ENCODE assay signal across 14 cellular contexts in genomic region chr21:45617021-45617930, GRCh38. TPM values are rescaled to one million over a fixed set of nuclear protein-coding genes. Genes with fewer than 3 reads are reported as not detected.
DNase-seq lines count a peak whose midpoint lies in the region; ATAC-seq and TF ChIP-seq lines count a peak whose summit lies in the region.
"Had no signal": no experiment of that assay in that cellular context is flagged by ENCODE, and none has a peak within 500 bp of the region (broad histone marks: within the 10 kb centered on the region; RNA-seq: fewer than 3 reads in every experiment).

No MANE protein-coding gene starts in this region.

- CTCF ChIA-PET in AG04449 (lab: Yijun Ruan, JAX): no interaction called here
- CTCF ChIA-PET in naive thymus-derived CD4-positive, alpha-beta T cell (lab: Charles Lee): no interaction called here

- H3K27me3 ChIP-seq in naive thymus-derived CD4-positive, alpha-beta T cell (ENCODE audit: control insufficient read depth in 2 of 2, insufficient read depth in 2 of 2, low read length in 2 of 2): no peaks in the 10 kb centered on the region

- peaks cover 0 to under 1% (median 0%) of the 10 kb centered on the region in 5 donors for H3K36me3 Mint-ChIP-seq in naive thymus-derived CD4-positive, alpha-beta T cell

- TF ChIP-seq CTCF in AG04449 (IDR thresholded peaks at IDR 0.05; ENCODE audit: insufficient read depth, low read length, missing control alignments): peak; percentile 4

- intact Hi-C loops in naive thymus-derived CD4-positive, alpha-beta T cell (cut with micrococcal nuclease): no loop called here

- H3K9me3 Mint-ChIP-seq in naive thymus-derived CD4-positive, alpha-beta T cell: peaks cover 0 to 4% (median 0%) of the 10 kb centered on the region in 11 donors

- no peaks in the 10 kb centered on the region for H3K36me3 ChIP-seq in naive thymus-derived CD4-positive, alpha-beta T cell (ENCODE audit: control insufficient read depth in 2 of 3, insufficient read depth in 3 of 3, low read length in 3 of 3)

- in situ Hi-C loops in ACHN (cut with HindIII; ENCODE audit: low pct_ligation_motif_present, low pct_unique_long_range_greater_than_20kb, low sequenced_read_pairs): no loop called here

- peaks cover 16 to 41% of the 10 kb centered on the region in 2 donors for H3K4me1 ChIP-seq in naive thymus-derived CD4-positive, alpha-beta T cell (ENCODE audit: control insufficient read depth in 2 of 2, insufficient read depth in 2 of 2, low read length in 2 of 2)

- POLR2A ChIA-PET in AG04449 (lab: Yijun Ruan, JAX): no interaction called here
- POLR2A ChIA-PET in naive thymus-derived CD4-positive, alpha-beta T cell (lab: Charles Lee): interaction anchor here (0.6 to 1.0 kb wide), 3 partner anchors 25 to 136 kb away, joined by 4 read pairs; no protein-coding TSS in a partner anchor

- H3K4me1 Mint-ChIP-seq in naive thymus-derived CD4-positive, alpha-beta T cell: peaks cover 17 to 52% (median 48%) of the 10 kb centered on the region in 7 donors

- H3K9me3 ChIP-seq in naive thymus-derived CD4-positive, alpha-beta T cell (ENCODE audit: control insufficient read depth in 2 of 3, low read length in 3 of 3): no peaks in the 10 kb centered on the region

- H3K4me3 Mint-ChIP-seq in naive thymus-derived CD4-positive, alpha-beta T cell: peak overlapping the region in 9 of 10 donors; percentile 20 to 91 (median 79)

- DNase-seq in AG04449 (ENCODE audit: low read depth, low spot score) (no peak), ELF-1 (ENCODE audit: low read depth, low spot score) (peak; percentile 58), ACHN (no peak)
- no peak for DNase-seq in naive thymus-derived CD4-positive, alpha-beta T cell
- no peak for DNase-seq in stimulated activated naive CD4-positive, alpha-beta T cell treated with Interleukin-2 at 50 U/mL for 16 hours (lab: John Stamatoyannopoulos, UW)
- DNase-seq: activated T-cell treated with anti-CD3 and anti-CD28 coated beads, Interleukin-2, amount 50 U/mL, for 48 hours; glutamatergic neuron; Right ventricle myocardium superior; stimulated activated CD4-positive, alpha-beta T cell treated with anti-CD3 and anti-CD28 coated beads, Interleukin-4, amount 100 ng/mL, for 24 hours had no signal

- H3K4me3 ChIP-seq in AG04449 (ENCODE audit: low read depth, low read length): no peak overlapping the region
- H3K4me3 ChIP-seq in naive thymus-derived CD4-positive, alpha-beta T cell (ENCODE audit: low read length): no peak overlapping the region
- H3K4me3 ChIP-seq: lung had no signal

- peak overlapping the region; percentile 40 for H3K27ac ChIP-seq in angular gyrus (ENCODE audit: low read depth, low read length)
- peak overlapping the region; percentile 95 for H3K27ac ChIP-seq in naive thymus-derived CD4-positive, alpha-beta T cell (ENCODE audit: low read depth, low read length)
- H3K27ac ChIP-seq: C4-2B had no signal

- peaks cover 0 to 28% (median 0%) of the 10 kb centered on the region in 5 donors for H3K27me3 Mint-ChIP-seq in naive thymus-derived CD4-positive, alpha-beta T cell

- H3K27ac Mint-ChIP-seq in naive thymus-derived CD4-positive, alpha-beta T cell: peak overlapping the region in 8 of 9 donors; percentile 83 to 100 (median 98)

- no peak for ATAC-seq in naive thymus-derived CD4-positive, alpha-beta T cell
- no peak for ATAC-seq in GM18502 (IDR thresholded peaks at IDR 0.05; ENCODE audit: poor library complexity, unreplicated experiment)
- no peak for ATAC-seq in HG02884 (IDR thresholded peaks at IDR 0.05; ENCODE audit: unreplicated experiment)

RNA-seq across cellular contexts. Expression of gene PCBP3, which starts 26.2 kb away (rescaled TPM):
- total RNA-seq in naive thymus-derived CD4-positive, alpha-beta T cell: 1 to 10 TPM; 1.2 to 5.2 (median 4.0) TPM
- polyA plus RNA-seq in naive thymus-derived CD4-positive, alpha-beta T cell: 1 to 10 TPM; 1.5 to 1.6 TPM
